ENCODE assay signal across 8 cellular contexts in genomic region chr5:90434116-90434714, GRCh38. TPM values are rescaled to one million over a fixed set of nuclear protein-coding genes. Genes with fewer than 3 reads are reported as not detected.
DNase-seq lines count a peak whose midpoint lies in the region; ATAC-seq and TF ChIP-seq lines count a peak whose summit lies in the region.

No MANE protein-coding gene starts in this region.

- DNase-seq in AG08395 (ENCODE audit: low spot score) (peak; percentile 24), HT-29 (ENCODE audit: low spot score) (peak; percentile 71), T-helper 1 cell (peak in 3 of 5 donors; percentile 10 to 34 (median 17)), brain microvascular endothelial cell (peak; percentile 47), memory B cell (ENCODE audit: low spot score in 2 of 2) (peak in 1 of 2 donors; percentile 16), superior temporal gyrus (ENCODE audit: extremely low spot score) (peak; percentile 76), T1000 (lab: John Stamatoyannopoulos, UW) (no peak)

- H3K4me1 Mint-ChIP-seq in memory B cell: no peaks in the 10 kb centered on the region

- no peak overlapping the region for H3K4me3 Mint-ChIP-seq in memory B cell

- in situ Hi-C loops in brain microvascular endothelial cell (cut with HindIII; ENCODE audit: low pct_ligation_motif_present, low sequenced_read_pairs): no loop called here

- H3K36me3 ChIP-seq in brain microvascular endothelial cell (replicated peaks): no peaks in the 10 kb centered on the region

- H3K27ac ChIP-seq in brain microvascular endothelial cell: no peak overlapping the region

- TF ChIP-seq CTCF in GM12875 (IDR thresholded peaks at IDR 0.05; ENCODE audit: borderline replicate concordance, insufficient read depth, low read depth, low read length) (peak; percentile 60; the same call in 1 of the 2 replicates), brain microvascular endothelial cell (IDR thresholded peaks at IDR 0.05; ENCODE audit: low read depth, low read length, missing control alignments) (peak; percentile 87)

- no peaks in the 10 kb centered on the region for H3K27me3 ChIP-seq in brain microvascular endothelial cell (replicated peaks)

- H3K27ac Mint-ChIP-seq in memory B cell: no peak overlapping the region

- no peaks in the 10 kb centered on the region for H3K36me3 Mint-ChIP-seq in memory B cell

- H3K9me3 Mint-ChIP-seq in memory B cell: no peaks in the 10 kb centered on the region

- H3K4me3 ChIP-seq in GM12875 (ENCODE audit: low read depth, low read length): no peak overlapping the region
- no peak overlapping the region for H3K4me3 ChIP-seq in brain microvascular endothelial cell (ENCODE audit: low read depth, low read length)

- ATAC-seq in memory B cell (ENCODE audit: low read depth): peak; percentile 62

- H3K27me3 Mint-ChIP-seq in memory B cell: peaks cover 4% of the 10 kb centered on the region

RNA-seq across cellular contexts. Expression of gene CETN3, which starts 24.7 kb away (rescaled TPM):
- 6.9 and 7.1 TPM in 2 replicates for total RNA-seq in HT-29 (2014; rRNA removed; shearing (Covaris generic))

RNA-seq across cellular contexts. Expression of gene MBLAC2, which starts 40.4 kb away (rescaled TPM):
- total RNA-seq in HT-29 (2014; rRNA removed; shearing (Covaris generic)): 4.0 and 5.2 TPM in 2 replicates

RNA-seq across cellular contexts. Expression of gene POLR3G, which starts 40.4 kb away (rescaled TPM):
- 3.7 and 4.0 TPM in 2 replicates for total RNA-seq in HT-29 (2014; rRNA removed; shearing (Covaris generic))
